8 cellular contexts compared by ENCODE assay signal in the genomic region with DNA sequence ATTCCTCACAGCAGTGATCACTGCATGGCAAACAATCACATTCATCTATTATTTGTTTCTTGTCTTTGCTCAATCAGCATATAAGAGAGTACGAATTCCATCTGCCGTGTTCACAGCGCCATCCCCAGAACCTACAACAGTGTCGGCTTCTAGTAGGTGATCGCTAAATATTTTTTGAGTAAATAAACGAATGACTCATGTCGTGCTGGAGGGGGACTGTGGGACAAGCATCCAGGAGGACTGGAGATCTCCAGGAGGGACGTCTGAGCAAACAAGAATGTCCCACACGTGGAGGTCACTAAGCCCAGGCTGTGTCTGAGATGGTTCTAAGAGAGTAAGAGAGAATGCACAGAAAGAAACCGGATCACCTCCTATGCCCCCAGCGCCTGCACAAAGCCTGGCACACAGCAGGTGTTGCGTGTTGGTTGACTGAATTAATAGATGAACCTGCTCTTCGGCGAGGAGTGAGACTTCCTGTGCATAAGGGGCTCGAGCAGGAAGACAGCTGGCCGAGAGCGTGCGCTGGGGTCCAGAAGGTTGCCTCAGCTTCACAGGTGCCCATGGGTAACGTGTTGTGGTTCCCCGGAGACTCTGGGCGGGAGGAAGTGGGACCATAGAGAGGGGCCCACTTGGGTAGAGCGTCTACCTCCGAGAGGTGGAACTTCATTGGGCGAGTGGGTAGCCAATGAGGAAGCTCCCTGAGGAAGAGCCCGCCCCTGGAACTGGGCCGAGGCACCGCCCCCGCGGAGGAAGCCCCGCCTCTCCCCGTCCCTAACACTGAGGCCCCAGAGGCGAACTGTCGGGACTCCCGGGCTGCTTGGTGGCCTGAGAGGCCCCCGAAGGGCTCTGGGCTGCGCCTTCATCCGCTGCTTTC.
DNase-seq lines count a peak whose midpoint lies in the region; ATAC-seq, FAIRE-seq and TF ChIP-seq lines count a peak whose summit lies in the region.

No MANE protein-coding gene starts in this region.

- H3K4me3 ChIP-seq in GM12875 (ENCODE audit: low read depth, low read length) (peak overlapping the region; percentile 49), astrocyte of the cerebellum (ENCODE audit: low read depth, low read length) (peak overlapping the region; percentile 21)

- TF ChIP-seq CTCF in GM12875 (IDR thresholded peaks at IDR 0.05; ENCODE audit: borderline replicate concordance, insufficient read depth, low read depth, low read length) (no peak), astrocyte of the cerebellum (IDR thresholded peaks at IDR 0.05; ENCODE audit: low read depth, low read length, missing control alignments) (no peak), D721Med (IDR thresholded peaks at IDR 0.05; ENCODE audit: insufficient read depth, missing control alignments) (no peak)

- in situ Hi-C loops in astrocyte of the cerebellum (cut with HindIII; ENCODE audit: low sequenced_read_pairs), result no loop called here

- no peaks in the 10 kb centered on the region for H3K9me3 ChIP-seq in T-helper 17 cell (ENCODE audit: control insufficient read depth, low read length, poor library complexity, severe bottlenecking)

- no peak for FAIRE-seq in D721Med (lab: Jason Lieb, UNC)

- peaks cover 18% of the 10 kb centered on the region for H3K27me3 Mint-ChIP-seq in T-helper 17 cell

- DNase-seq in NCI-H1417 treated with DMSO at 0.1 percent for 48 hours (lab: John Stamatoyannopoulos, UW), result peak; percentile 56
- DNase-seq in T-helper 17 cell, result peak; percentile 73 to 87 (median 79)
- no peak for DNase-seq in astrocyte of the cerebellum (ENCODE audit: low read depth)
- peak; percentile 89 for DNase-seq in inferior parietal cortex (ENCODE audit: extremely low spot score)
- peak; percentile 92 for DNase-seq in stimulated activated CD4-positive, alpha-beta T cell treated with anti-CD3 and anti-CD28 coated beads, Interleukin-15, amount 100 ng/mL, for 24 hours
- DNase-seq in D721Med (ENCODE audit: insufficient read length, low spot score), result no peak

- no peak overlapping the region for H3K27ac Mint-ChIP-seq in T-helper 17 cell

- no peaks in the 10 kb centered on the region for H3K36me3 Mint-ChIP-seq in T-helper 17 cell (ENCODE audit: low read depth)

- H3K4me3 Mint-ChIP-seq in T-helper 17 cell, result no peak overlapping the region

- H3K4me1 Mint-ChIP-seq in T-helper 17 cell, result no peaks in the 10 kb centered on the region

- ATAC-seq in HG02642 (IDR thresholded peaks at IDR 0.05; ENCODE audit: poor library complexity, unreplicated experiment) (peak; percentile 98), T-helper 17 cell (peak; percentile 100)

Comparison
In these comparisons a context has a peak if more than half of its experiments do, and no peak if none do; other contexts are left out.
1. DNase-seq: peak in NCI-H1417 treated with DMSO at 0.1 percent for 48 hours (single experiment), T-helper 17 cell (3 of 3), inferior parietal cortex (single experiment) and stimulated activated CD4-positive, alpha-beta T cell treated with anti-CD3 and anti-CD28 coated beads, Interleukin-15, amount 100 ng/mL, for 24 hours (single experiment); none in astrocyte of the cerebellum (single experiment) and D721Med (single experiment).